Comparison of ENCODE assay signal across 11 cellular contexts in genomic region chr7:46369933-46370654, GRCh38.
DNase-seq lines count a peak whose midpoint lies in the region; ATAC-seq and TF ChIP-seq lines count a peak whose summit lies in the region.
"Had no signal": no experiment of that assay in that cellular context is flagged by ENCODE, and none has a peak within 500 bp of the region (broad histone marks: within the 10 kb centered on the region; RNA-seq: fewer than 3 reads in every experiment).

No MANE protein-coding gene starts in this region.

- CTCF ChIA-PET in RWPE1 (lab: Yijun Ruan, JAX): interaction anchor here (0.5 kb wide), 1 partner anchor 80 kb away, joined by 3 read pairs; no protein-coding TSS in a partner anchor
- CTCF ChIA-PET in CD4-positive, alpha-beta memory T cell (lab: Charles Lee; ENCODE audit: partially characterized antibody): no interaction called here

- H3K9me3 ChIP-seq in CD4-positive, alpha-beta memory T cell (ENCODE audit: control insufficient read depth in 1 of 2, low read length in 2 of 2): no peaks in the 10 kb centered on the region
- H3K9me3 ChIP-seq: sigmoid colon had no signal

- POLR2A ChIA-PET in RWPE1 (lab: Yijun Ruan, JAX; ENCODE audit: low non-redundant PET): no interaction called here
- POLR2A ChIA-PET in CD4-positive, alpha-beta memory T cell (lab: Charles Lee; ENCODE audit: partially characterized antibody): no interaction called here

- H3K27ac Mint-ChIP-seq in CD4-positive, alpha-beta memory T cell: no peak overlapping the region
- H3K27ac Mint-ChIP-seq: B cell had no signal

- no peaks in the 10 kb centered on the region for H3K27me3 ChIP-seq in CD4-positive, alpha-beta memory T cell (ENCODE audit: insufficient read depth, low read length)
- H3K27me3 ChIP-seq: sigmoid colon had no signal

- H3K4me1 Mint-ChIP-seq in CD4-positive, alpha-beta memory T cell: no peaks in the 10 kb centered on the region
- H3K4me1 Mint-ChIP-seq: B cell had no signal

- H3K4me3 ChIP-seq in CD4-positive, alpha-beta memory T cell (ENCODE audit: low read length in 2 of 2): no peak overlapping the region
- H3K4me3 ChIP-seq: sigmoid colon had no signal

- H3K4me1 ChIP-seq in CD4-positive, alpha-beta memory T cell (ENCODE audit: insufficient read depth, low read length): no peaks in the 10 kb centered on the region
- H3K4me1 ChIP-seq: sigmoid colon had no signal

- no peak overlapping the region for H3K27ac ChIP-seq in RWPE1
- H3K27ac ChIP-seq in CD4-positive, alpha-beta memory T cell (ENCODE audit: low read depth, low read length): no peak overlapping the region
- H3K27ac ChIP-seq: sigmoid colon had no signal

- TF ChIP-seq CTCF in RWPE1 (conservative IDR thresholded peaks at IDR 0.05; ENCODE audit: low read depth): no peak

- intact Hi-C loops in left cardiac atrium (cut with DNase I): no loop called here
- intact Hi-C loops in cardiac septum (cut with DNase I): loop anchor here (10.0 kb wide), 2 partner anchors 715 to 815 kb away; no protein-coding TSS in a partner anchor
- intact Hi-C loops in CD4-positive, alpha-beta memory T cell (cut with micrococcal nuclease): no loop called here

- H3K36me3 Mint-ChIP-seq in CD4-positive, alpha-beta memory T cell: no peaks in the 10 kb centered on the region

- no peaks in the 10 kb centered on the region for H3K36me3 ChIP-seq in CD4-positive, alpha-beta memory T cell (ENCODE audit: insufficient read depth, low read length)
- H3K36me3 ChIP-seq: sigmoid colon had no signal

- ATAC-seq in left cardiac atrium: peak; percentile 63 to 65

- H3K4me3 Mint-ChIP-seq in CD4-positive, alpha-beta memory T cell: no peak overlapping the region
- H3K4me3 Mint-ChIP-seq: B cell had no signal

- peaks cover 0 to 2% of the 10 kb centered on the region in 2 donors for H3K27me3 Mint-ChIP-seq in CD4-positive, alpha-beta memory T cell
- H3K27me3 Mint-ChIP-seq: B cell had no signal

- H3K9me3 Mint-ChIP-seq in CD4-positive, alpha-beta memory T cell: peaks cover 0 to 4% (median 0%) of the 10 kb centered on the region in 8 donors

- DNase-seq in left cardiac atrium: no peak
- DNase-seq in cardiac septum (ENCODE audit: low spot score): no peak
- peak; percentile 48 for DNase-seq in RWPE1 (ENCODE audit: low spot score)
- DNase-seq in fibroblast of gingiva (ENCODE audit: low read depth): peak; percentile 97
- DNase-seq in NCI-H1694 (lab: John Stamatoyannopoulos, UW): no peak
- no peak for DNase-seq in NCI-H82 (lab: John Stamatoyannopoulos, UW)
- DNase-seq in islet precursor cell: no peak
- no peak for DNase-seq in CD4-positive, alpha-beta memory T cell
- DNase-seq: activated CD4-positive, CD25-positive, alpha-beta regulatory T cell; sigmoid colon had no signal

Comparison
In these comparisons a context has a peak if more than half of its experiments do, and no peak if none do; other contexts are left out.
1. DNase-seq: peak in RWPE1 (single experiment) and fibroblast of gingiva (single experiment); none in left cardiac atrium (single experiment), cardiac septum (single experiment), NCI-H1694 (single experiment), NCI-H82 (single experiment), islet precursor cell (single experiment) and CD4-positive, alpha-beta memory T cell (0 of 5).